In genomic region chr4:156933633-156934258, GRCh38 we compare ENCODE assay signal across 13 cellular contexts. TPM values are rescaled to one million over a fixed set of nuclear protein-coding genes. Genes with fewer than 3 reads are reported as not detected.
DNase-seq lines count a peak whose midpoint lies in the region; ATAC-seq and TF ChIP-seq lines count a peak whose summit lies in the region.
"Had no signal": no experiment of that assay in that cellular context is flagged by ENCODE, and none has a peak within 500 bp of the region (broad histone marks: within the 10 kb centered on the region; RNA-seq: fewer than 3 reads in every experiment).

No MANE protein-coding gene starts in this region.

- peaks cover 10% of the 10 kb centered on the region for H3K4me1 ChIP-seq in hepatocyte (ENCODE audit: insufficient read depth)
- H3K4me1 ChIP-seq in uterus, result peaks cover 0 to 4% of the 10 kb centered on the region in 2 donors
- H3K4me1 ChIP-seq: parathyroid adenoma had no signal

- TF ChIP-seq POLR2A in uterus (IDR thresholded peaks at IDR 0.05), result no peak

- no peaks in the 10 kb centered on the region for H4K20me1 ChIP-seq in hepatocyte (ENCODE audit: insufficient read depth, poor library complexity, severe bottlenecking)

- H3K27ac ChIP-seq in hepatocyte (peak overlapping the region; percentile 77), uterus (peak overlapping the region in 1 of 2 donors; percentile 42)
- H3K27ac ChIP-seq: parathyroid adenoma, VCaP had no signal

- ATAC-seq in HG03108 (IDR thresholded peaks at IDR 0.05; ENCODE audit: unreplicated experiment) (no peak), HG03045 (IDR thresholded peaks at IDR 0.05; ENCODE audit: unreplicated experiment) (no peak)
- ATAC-seq: activated T-cell treated with anti-CD3 and anti-CD28 coated beads, Interleukin-2, amount 50 U/mL, for 4 hours had no signal

- no peak overlapping the region for H3K4me2 ChIP-seq in hepatocyte

- in situ Hi-C loops in ACHN (cut with HindIII; ENCODE audit: low pct_ligation_motif_present, low pct_unique_long_range_greater_than_20kb, low sequenced_read_pairs), result no loop called here
- in situ Hi-C loops in astrocyte of the spinal cord (cut with HindIII; ENCODE audit: low sequenced_read_pairs), result no loop called here

- H3K36me3 ChIP-seq in hepatocyte (replicated peaks; ENCODE audit: insufficient read depth, low read depth), result no peaks in the 10 kb centered on the region
- no peaks in the 10 kb centered on the region for H3K36me3 ChIP-seq in uterus

- H3K4me3 ChIP-seq in astrocyte of the spinal cord (ENCODE audit: low read depth, low read length), result no peak overlapping the region
- H3K4me3 ChIP-seq in hepatocyte, result no peak overlapping the region
- no peak overlapping the region for H3K4me3 ChIP-seq in uterus
- H3K4me3 ChIP-seq: lung had no signal

- DNase-seq in ACHN, result peak; percentile 75
- DNase-seq in HT-29 (ENCODE audit: low spot score), result peak; percentile 56
- peak; percentile 86 for DNase-seq in astrocyte of the spinal cord (ENCODE audit: low read depth, low spot score)
- peak; percentile 37 for DNase-seq in hepatocyte (ENCODE audit: low spot score)
- DNase-seq in uterus, result no peak
- DNase-seq in SIG-M5 treated with dmso at 0.1 percent for 504 hours (lab: John Stamatoyannopoulos, UW; ENCODE audit: unreplicated experiment), result no peak
- DNase-seq: activated T-cell treated with anti-CD3 and anti-CD28 coated beads, Interleukin-2, amount 50 U/mL, for 4 hours; NCI-H2171 had no signal

- intact Hi-C loops in uterus (cut with DNase I; ENCODE audit: low total_unique reads), result no loop called here

- H2AFZ ChIP-seq in hepatocyte, result no peak overlapping the region
- H2AFZ ChIP-seq: parathyroid adenoma had no signal

- TF ChIP-seq CTCF in astrocyte of the spinal cord (IDR thresholded peaks at IDR 0.05; ENCODE audit: low read depth, low read length) (no peak), hepatocyte (IDR thresholded peaks at IDR 0.05; ENCODE audit: poor library complexity) (no peak), uterus (IDR thresholded peaks at IDR 0.05) (no peak)

- no peaks in the 10 kb centered on the region for H3K27me3 ChIP-seq in hepatocyte
- H3K27me3 ChIP-seq in uterus, result no peaks in the 10 kb centered on the region

- H3K9me3 ChIP-seq in hepatocyte (ENCODE audit: low read depth), result no peaks in the 10 kb centered on the region
- H3K9me3 ChIP-seq in uterus, result no peaks in the 10 kb centered on the region

- peaks cover 81% of the 10 kb centered on the region for H3K79me2 ChIP-seq in hepatocyte

- WGBS in hepatocyte (ENCODE audit: low lambda C conversion rate, missing lambda C conversion rate), result 64% methylated on average over 5 of the region's 5 CpGs

- H3K9me2 ChIP-seq in hepatocyte (replicated peaks; ENCODE audit: insufficient read depth), result no peaks in the 10 kb centered on the region

RNA-seq across cellular contexts. Expression of gene PDGFC, which starts 37.9 kb away (rescaled TPM):
- 15.4 and 17.0 TPM in 2 replicates for total RNA-seq in HT-29 (2014; rRNA removed; shearing (Covaris generic))
- total RNA-seq in hepatocyte (58.7 and 63.3 TPM in 2 replicates), uterus (100 to 1,000 TPM in 1 of 4 donors, 10 to 100 TPM in 3; 22.5 to 103 (median 70.2) TPM)
- 30.2 and 35.5 TPM in 2 replicates for polyA plus RNA-seq in hepatocyte

Comparison
In these comparisons a context has a peak if more than half of its experiments do, and no peak if none do; other contexts are left out.
1. DNase-seq: peak in ACHN (single experiment), HT-29 (single experiment), astrocyte of the spinal cord (single experiment) and hepatocyte (single experiment); none in uterus (0 of 2) and SIG-M5 treated with dmso at 0.1 percent for 504 hours (single experiment).